1 cellular context compared by ENCODE assay signal in the genomic region with DNA sequence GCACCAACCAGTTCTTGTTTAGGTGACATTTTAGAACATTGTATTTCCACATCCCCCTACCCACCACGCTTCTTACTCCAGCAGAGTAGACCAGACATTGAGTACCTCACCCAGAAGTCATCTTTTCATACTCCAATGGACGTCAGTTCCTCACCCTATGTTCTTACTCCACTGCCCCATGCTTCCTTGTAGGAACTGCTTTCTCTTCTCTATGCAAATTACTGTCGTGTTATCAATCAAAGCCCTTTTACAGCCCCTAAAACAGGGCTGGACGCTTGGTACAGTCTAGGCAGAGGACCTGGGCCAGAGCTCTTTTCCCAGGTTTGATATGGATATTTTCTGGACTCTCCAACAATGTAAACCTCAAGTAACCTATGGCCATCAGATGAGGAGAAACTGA.
TF ChIP-seq lines count a peak whose summit lies in the region.

No MANE protein-coding gene starts in this region.

TF ChIP-seq in GM12878, 131 proteins besides CTCF, POLR2A, EP300 and RAD21:
- TF ChIP-seq POU2F2 (IDR thresholded peaks at IDR 0.05; ENCODE audit: borderline replicate concordance, low read depth, low read length) (0 out of 3 replicates have a peak, but pooled peaks have one; percentile 38), HDAC6 (IDR thresholded peaks at IDR 0.05; ENCODE audit: unreplicated experiment) (no peak)
